ENCODE assay signal across 9 cellular contexts in genomic region chr6:49556429-49556837, GRCh38. TPM values are rescaled to one million over a fixed set of nuclear protein-coding genes. Genes with fewer than 3 reads are reported as not detected.
DNase-seq lines count a peak whose midpoint lies in the region; ATAC-seq, FAIRE-seq and TF ChIP-seq lines count a peak whose summit lies in the region.
"Had no signal": no experiment of that assay in that cellular context is flagged by ENCODE, and none has a peak within 500 bp of the region (broad histone marks: within the 10 kb centered on the region; RNA-seq: fewer than 3 reads in every experiment).

No MANE protein-coding gene starts in this region.

- no peaks in the 10 kb centered on the region; the same call in none of the 2 replicates for H3F3A ChIP-seq in GM23338 (replicated peaks; ENCODE audit: low read depth)

- BruUV-seq in GM12878 (replicated peaks; lab: Mats Ljungman, UMichigan) = no TSS peak

- H3K4me3 ChIP-seq in GM23338 = no peak overlapping the region
- H3K4me3 ChIP-seq in GM12878 = no peak overlapping the region
- no peak overlapping the region for H3K4me3 ChIP-seq in osteoblast (ENCODE audit: insufficient read depth, low read length)
- H3K4me3 ChIP-seq: skin epidermis had no signal

- RAD21 ChIA-PET in GM12878 (lab: Charles Lee; ENCODE audit: unreplicated experiment) = no interaction called here

- TF ChIP-seq CTCF in GM23338 (conservative IDR thresholded peaks at IDR 0.05; ENCODE audit: low read depth in 2 of 2) (no peak), GM12878 (IDR thresholded peaks at IDR 0.05 in 2 of 3, conservative IDR thresholded peaks at IDR 0.05 in 1 of 3; ENCODE audit: control insufficient read depth in 2 of 3, extremely low read depth in 1 of 3, insufficient read depth in 1 of 3, low read depth in 3 of 3, low read length in 3 of 3) (no peak), osteoblast (IDR thresholded peaks at IDR 0.05; ENCODE audit: extremely low read depth, low read depth, low read length) (no peak)

- H3K9me3 ChIP-seq in GM12878 (replicated peaks; ENCODE audit: control insufficient read depth, insufficient read depth, low read length) = no peaks in the 10 kb centered on the region
- no peaks in the 10 kb centered on the region for H3K9me3 ChIP-seq in osteoblast (ENCODE audit: low read depth, low read length)

- TF ChIP-seq EP300 in GM12878 (IDR thresholded peaks at IDR 0.05; ENCODE audit: borderline replicate concordance in 1 of 2, control insufficient read depth in 1 of 2, low read depth in 2 of 2, low read length in 2 of 2) = no peak

- H3K4me1 ChIP-seq in GM23338 (ENCODE audit: insufficient read depth) (peaks cover 26% of the 10 kb centered on the region), GM12878 (ENCODE audit: control insufficient read depth, insufficient read depth, low read length) (no peaks in the 10 kb centered on the region; the same call in 1 of the 2 replicates), osteoblast (ENCODE audit: insufficient read depth, low read length) (peaks cover under 1% of the 10 kb centered on the region)

- SMC1A ChIA-PET in GM12878 (lab: Charles Lee; ENCODE audit: uncharacterized antibody, unreplicated experiment) = no interaction called here

- H3K27me3 ChIP-seq in GM23338 (ENCODE audit: insufficient read depth) = peaks cover 96% of the 10 kb centered on the region
- no peaks in the 10 kb centered on the region for H3K27me3 ChIP-seq in GM12878 (replicated peaks in 1 of 2; ENCODE audit: control insufficient read depth in 2 of 2, insufficient read depth in 2 of 2, low read length in 1 of 2)
- peaks cover 15% of the 10 kb centered on the region for H3K27me3 ChIP-seq in osteoblast (ENCODE audit: insufficient read depth, low read length)

- TF ChIP-seq POLR2A in GM12878 (IDR thresholded peaks at IDR 0.05; ENCODE audit: low read depth, low read length) = no peak

- H3K36me3 ChIP-seq in GM23338 (ENCODE audit: insufficient read depth) (no peaks in the 10 kb centered on the region), GM12878 (ENCODE audit: control insufficient read depth in 2 of 2, insufficient read depth in 2 of 2, low read length in 1 of 2) (no peaks in the 10 kb centered on the region), osteoblast (ENCODE audit: insufficient read depth, low read length) (no peaks in the 10 kb centered on the region)

- H3K4me2 ChIP-seq in GM23338 = no peak overlapping the region
- no peak overlapping the region for H3K4me2 ChIP-seq in GM12878 (ENCODE audit: control insufficient read depth, insufficient read depth)
- no peak overlapping the region for H3K4me2 ChIP-seq in osteoblast (ENCODE audit: insufficient read depth, low read length)

- peaks cover 20% of the 10 kb centered on the region for H3K27me3 Mint-ChIP-seq in GM23338 (ENCODE audit: insufficient read depth, low read depth, poor library complexity)

- in situ Hi-C loops in GM12878 (cut with MboI) = no loop called here

- no peak overlapping the region for H3K27ac Mint-ChIP-seq in GM23338

- DNase-seq in GM23338 (ENCODE audit: low spot score) (peak; percentile 11), NCI-H1436 treated with DMSO at 0.1 percent for 48 hours (lab: John Stamatoyannopoulos, UW) (peak; percentile 90), GM12878 (ENCODE audit: low read depth, low spot score) (no peak), osteoblast (ENCODE audit: insufficient read length, low spot score, missing footprints) (peak; percentile 46), occipital lobe (lab: John Stamatoyannopoulos, UW) (no peak)
- DNase-seq: effector CD8-positive, alpha-beta T cell had no signal

- peaks cover 40% of the 10 kb centered on the region for H3K36me3 Mint-ChIP-seq in GM23338 (ENCODE audit: low read depth)

- H2AFZ ChIP-seq in GM23338 (no peak overlapping the region), GM12878 (ENCODE audit: control insufficient read depth, low read depth, low read length) (no peak overlapping the region), osteoblast (ENCODE audit: low read length) (no peak overlapping the region)

- H3K4me1 Mint-ChIP-seq in GM23338 = peaks cover 35% of the 10 kb centered on the region

- H4K20me1 ChIP-seq in GM23338 (replicated peaks; ENCODE audit: insufficient read depth) = no peaks in the 10 kb centered on the region; the same call in 1 of the 2 replicates
- no peaks in the 10 kb centered on the region for H4K20me1 ChIP-seq in GM12878 (ENCODE audit: control insufficient read depth, insufficient read depth)
- no peaks in the 10 kb centered on the region for H4K20me1 ChIP-seq in osteoblast (ENCODE audit: insufficient read depth, low read length)

- no peak overlapping the region for H3K9ac ChIP-seq in GM12878 (ENCODE audit: control insufficient read depth, insufficient read depth, low read length)

- POLR2A ChIA-PET in GM12878 (lab: Charles Lee) = no interaction called here

- no peaks in the 10 kb centered on the region for H3K9me3 Mint-ChIP-seq in GM23338

- intact Hi-C loops in GM12878 (cut with micrococcal nuclease; ENCODE audit: unreplicated experiment) = no loop called here

- no peak for FAIRE-seq in GM12878 (lab: Jason Lieb, UNC)

- H3K79me2 ChIP-seq in GM23338 (replicated peaks; ENCODE audit: insufficient read depth) (peaks cover 13% of the 10 kb centered on the region; the same call in 1 of the 2 replicates), GM12878 (ENCODE audit: control insufficient read depth, insufficient read depth, low read length) (no peaks in the 10 kb centered on the region), osteoblast (ENCODE audit: insufficient read depth, low read length) (no peaks in the 10 kb centered on the region)

- H3K27ac ChIP-seq in GM23338 (ENCODE audit: low read depth) = no peak overlapping the region
- no peak overlapping the region for H3K27ac ChIP-seq in GM12878 (ENCODE audit: control insufficient read depth, insufficient read depth)
- no peak overlapping the region for H3K27ac ChIP-seq in osteoblast (ENCODE audit: low read depth, low read length)

- TF ChIP-seq RAD21 in GM12878 (IDR thresholded peaks at IDR 0.05; ENCODE audit: insufficient read depth, low read depth, low read length) = no peak

- no peak for ATAC-seq in GM23338
- ATAC-seq in GM12878 = peak; percentile 45; the same call in 2 of the 3 replicates
- ATAC-seq in HG03469 (IDR thresholded peaks at IDR 0.05; ENCODE audit: unreplicated experiment) = no peak
- ATAC-seq in HG02885 (IDR thresholded peaks at IDR 0.05; ENCODE audit: poor library complexity, unreplicated experiment) = no peak

- CTCF ChIA-PET in GM12878 (lab: Yijun Ruan, JAX) = no interaction called here

- H3K9me2 ChIP-seq in GM23338 (ENCODE audit: insufficient read depth) = no peaks in the 10 kb centered on the region

- H3K4me3 Mint-ChIP-seq in GM23338 = no peak overlapping the region

TF ChIP-seq in GM23338, 12 proteins besides CTCF, POLR2A, EP300 and RAD21 (continues in another document):
- TF ChIP-seq POLR2AphosphoS5 (IDR thresholded peaks at IDR 0.05; ENCODE audit: low read depth) (no peak), EZH2 (IDR thresholded peaks at IDR 0.05; ENCODE audit: low read depth, unreplicated experiment) (no peak), JUNB (IDR thresholded peaks at IDR 0.05; ENCODE audit: unreplicated experiment) (no peak)

RNA-seq across cellular contexts. Expression of gene C6orf141, which starts 6.0 kb away (rescaled TPM):
- 4.0 and 5.2 TPM in 2 replicates for total RNA-seq in GM23338 (2014; rRNA removed; shearing (Covaris generic))
- polyA plus RNA-seq in GM23338 (2016; fragmentation: Nextera tagmentation; extraction: Ambion mirVana) (6.4 and 7.2 TPM in 2 replicates), GM12878 (2011; rRNA removed) (0.05 TPM in 1 of 2 replicates, not detected in the other), GM12878 (2014; fragmentation: Illumina TruSeq; extraction: Trizol) (not detected in 2 replicates), GM12878 (2014; fragmentation: Nextera tagmentation; extraction: Ambion mirVana) (not detected), GM12878 (2014; rRNA removed) (0.19 TPM in 1 of 2 replicates, not detected in the other), GM12878 (2016; fragmentation: Nextera tagmentation; extraction: Ambion mirVana) (not detected)
- total RNA-seq in GM12878 (2013; cell fraction: nucleolus; rRNA removed) = not detected in 2 replicates
- total RNA-seq in GM12878 (2014; rRNA removed) (not detected in 2 replicates), GM12878 (2014; rRNA removed; fragmentation: Illumina TruSeq; extraction: Trizol) (not detected in 2 replicates), GM12878 (2021) (not detected in 2 replicates), osteoblast (not detected in 2 replicates), occipital lobe (1.2 TPM)
- not detected for polyA plus RNA-seq in GM12878 (2011; ENCODE audit: low read depth)
- 0.07 TPM in 1 of 2 replicates, not detected in the other for polyA plus RNA-seq in GM12878 (2011; cell fraction: cytosol; rRNA removed)
- polyA plus RNA-seq in GM12878 (2011; cell fraction: nucleus; rRNA removed) = 0.07 TPM in 1 of 2 replicates, not detected in the other
- not detected in 2 replicates for polyA plus RNA-seq in GM12878 (2012)
- polyA minus RNA-seq in GM12878 (2011; rRNA and poly(A)+ RNA removed) = not detected in 2 replicates
- polyA minus RNA-seq in GM12878 (2011; cell fraction: cytosol; rRNA and poly(A)+ RNA removed) = not detected in 2 replicates
- polyA minus RNA-seq in GM12878 (2011; cell fraction: nucleus; rRNA and poly(A)+ RNA removed) = not detected in 2 replicates

RNA-seq across cellular contexts. Expression of gene GLYATL3, which starts 56.7 kb away (rescaled TPM):
- total RNA-seq in GM23338 (2014; rRNA removed; shearing (Covaris generic)) = not detected in 2 replicates
- polyA plus RNA-seq in GM23338 (2016; fragmentation: Nextera tagmentation; extraction: Ambion mirVana) = not detected in 2 replicates
- total RNA-seq in GM12878 (2013; cell fraction: nucleolus; rRNA removed) = not detected in 2 replicates
- total RNA-seq in GM12878 (2014; rRNA removed) = not detected in 2 replicates
- not detected in 2 replicates for total RNA-seq in GM12878 (2014; rRNA removed; fragmentation: Illumina TruSeq; extraction: Trizol)
- not detected in 2 replicates for total RNA-seq in GM12878 (2021)
- not detected for polyA plus RNA-seq in GM12878 (2011; ENCODE audit: low read depth)
- not detected in 2 replicates for polyA plus RNA-seq in GM12878 (2011; rRNA removed)
- polyA plus RNA-seq in GM12878 (2011; cell fraction: cytosol; rRNA removed) = not detected in 2 replicates
- polyA plus RNA-seq in GM12878 (2011; cell fraction: nucleus; rRNA removed) = not detected in 2 replicates
- not detected in 2 replicates for polyA plus RNA-seq in GM12878 (2012)
- polyA plus RNA-seq in GM12878 (2014; fragmentation: Illumina TruSeq; extraction: Trizol) = not detected in 2 replicates
- polyA plus RNA-seq in GM12878 (2014; fragmentation: Nextera tagmentation; extraction: Ambion mirVana) = not detected
- not detected in 2 replicates for polyA plus RNA-seq in GM12878 (2014; rRNA removed)
- not detected for polyA plus RNA-seq in GM12878 (2016; fragmentation: Nextera tagmentation; extraction: Ambion mirVana)
- polyA minus RNA-seq in GM12878 (2011; rRNA and poly(A)+ RNA removed) = not detected in 2 replicates
- not detected in 2 replicates for polyA minus RNA-seq in GM12878 (2011; cell fraction: cytosol; rRNA and poly(A)+ RNA removed)
- not detected in 2 replicates for polyA minus RNA-seq in GM12878 (2011; cell fraction: nucleus; rRNA and poly(A)+ RNA removed)
- total RNA-seq in osteoblast = not detected in 2 replicates
- total RNA-seq in occipital lobe = not detected

Comparison
In these comparisons a context has a peak if more than half of its experiments do, and no peak if none do; other contexts are left out.
1. DNase-seq: peak in GM23338 (single experiment), NCI-H1436 treated with DMSO at 0.1 percent for 48 hours (single experiment) and osteoblast (single experiment); none in GM12878 (single experiment) and occipital lobe (single experiment).